ENCODE assay signal across 15 cellular contexts in genomic region chr1:76786232-76786631, GRCh38.
"Had no signal": no experiment of that assay in that cellular context is flagged by ENCODE, and none has a peak within 500 bp of the region (broad histone marks: within the 10 kb centered on the region; RNA-seq: fewer than 3 reads in every experiment).

No MANE protein-coding gene starts in this region.

- H3K36me3 ChIP-seq: brain microvascular endothelial cell, neural progenitor cell, ovary had no signal

- DNase-seq: activated CD4-positive, alpha-beta T cell treated with anti-CD3 and anti-CD28 coated beads, Interleukin-2, amount 50 U/mL, for 4 hours; activated naive CD4-positive, alpha-beta T cell treated with anti-CD3 and anti-CD28 coated beads, Interleukin-2, amount 50 U/mL, for 16 hours; activated T-cell treated with anti-CD3 and anti-CD28 coated beads, Interleukin-2, amount 50 U/mL, for 1 hour; amygdala; brain microvascular endothelial cell; effector memory CD8-positive, alpha-beta T cell; erythroblast; foreskin keratinocyte; kidney; left ventricle myocardium superior; ovary; stimulated activated CD4-positive, alpha-beta T cell treated with anti-CD3 and anti-CD28 coated beads, Interleukin-2, amount 100 ng/mL, for 48 hours; stimulated activated naive CD8-positive, alpha-beta T cell treated with anti-CD3 and anti-CD28 coated beads, Interleukin-15, amount 100 ng/mL, for 72 hours had no signal

- H3K27me3 ChIP-seq: brain microvascular endothelial cell, foreskin keratinocyte, neural progenitor cell, ovary had no signal

- H3K27ac ChIP-seq: brain microvascular endothelial cell, foreskin keratinocyte, neural progenitor cell, ovary had no signal

- H3K9me3 ChIP-seq: ovary had no signal

- ATAC-seq: activated CD4-positive, CD25-positive, alpha-beta regulatory T cell treated with anti-CD3 and anti-CD28 coated beads, Interleukin-2, amount 50 U/mL, for 24 hours; effector memory CD8-positive, alpha-beta T cell; foreskin keratinocyte; left ventricle myocardium superior; stimulated activated naive CD8-positive, alpha-beta T cell treated with anti-CD3 and anti-CD28 coated beads, Interleukin-15, amount 100 ng/mL, for 72 hours had no signal

- H3K4me3 ChIP-seq: neural progenitor cell, ovary had no signal

- H3K4me1 ChIP-seq: foreskin keratinocyte, neural progenitor cell had no signal
